Comparison of ENCODE assay signal across 12 cellular contexts in the genomic region with DNA sequence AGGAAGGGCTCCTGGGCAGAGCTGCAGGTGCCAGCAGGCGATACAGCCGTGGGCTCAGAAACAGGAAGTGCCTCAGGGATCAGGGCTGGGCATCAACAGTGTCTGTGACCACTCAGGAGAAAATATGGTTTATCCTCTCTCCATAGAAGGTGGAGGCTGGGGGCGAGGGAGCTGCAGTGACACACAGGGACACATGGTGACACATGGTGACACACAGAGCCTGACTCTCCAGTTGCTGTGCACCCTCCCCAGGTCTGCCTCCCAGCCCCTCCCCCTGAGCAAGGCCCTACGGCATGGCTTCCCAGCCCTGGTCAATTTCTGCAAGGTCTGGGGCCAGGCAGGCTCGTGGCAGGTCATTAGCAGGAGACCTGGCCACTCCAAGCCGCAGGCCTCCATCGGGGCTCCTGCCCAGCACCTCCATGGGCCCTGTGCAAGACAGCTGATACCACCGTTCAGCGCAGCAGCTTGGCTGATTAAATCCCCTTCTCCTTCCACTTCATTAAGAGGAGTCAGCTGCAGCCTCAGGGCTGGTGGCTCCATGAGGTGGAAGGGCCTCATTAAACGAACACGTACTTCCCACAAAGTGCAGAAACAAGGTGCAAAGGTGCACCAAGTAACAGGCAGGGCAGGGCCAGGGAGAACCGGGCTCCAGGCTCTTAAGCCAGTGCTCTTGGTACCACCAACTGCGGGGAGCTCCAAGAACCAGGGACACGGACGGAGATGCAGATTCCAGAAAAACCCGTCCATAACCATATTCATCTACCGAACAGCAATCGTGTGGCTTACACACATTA.
DNase-seq lines count a peak whose midpoint lies in the region; ATAC-seq and TF ChIP-seq lines count a peak whose summit lies in the region.
"Had no signal": no experiment of that assay in that cellular context is flagged by ENCODE, and none has a peak within 500 bp of the region (broad histone marks: within the 10 kb centered on the region; RNA-seq: fewer than 3 reads in every experiment).

No MANE protein-coding gene starts in this region.

- TF ChIP-seq POLR2A in esophagus squamous epithelium (IDR thresholded peaks at IDR 0.05), result no peak

- H3K4me1 Mint-ChIP-seq in activated naive CD8-positive, alpha-beta T cell treated with anti-CD3 and anti-CD28 coated beads, Interleukin-2, amount 50 U/mL, for 24 hours, result peaks cover 5% of the 10 kb centered on the region
- peaks cover 8% of the 10 kb centered on the region for H3K4me1 Mint-ChIP-seq in activated naive CD8-positive, alpha-beta T cell treated with anti-CD3 and anti-CD28 coated beads for 36 hours
- peaks cover 4 to 32% (median 11%) of the 10 kb centered on the region in 4 donors for H3K4me1 Mint-ChIP-seq in CD4-positive, alpha-beta memory T cell

- H3K4me1 ChIP-seq in esophagus squamous epithelium, result peaks cover 12 to 74% (median 27%) of the 10 kb centered on the region in 3 donors
- no peaks in the 10 kb centered on the region for H3K4me1 ChIP-seq in CD4-positive, alpha-beta memory T cell (ENCODE audit: insufficient read depth, low read length)
- H3K4me1 ChIP-seq: upper lobe of right lung had no signal

- no peaks in the 10 kb centered on the region for H3K36me3 Mint-ChIP-seq in activated naive CD8-positive, alpha-beta T cell treated with anti-CD3 and anti-CD28 coated beads, Interleukin-2, amount 50 U/mL, for 24 hours (ENCODE audit: low read depth)
- no peaks in the 10 kb centered on the region for H3K36me3 Mint-ChIP-seq in activated naive CD8-positive, alpha-beta T cell treated with anti-CD3 and anti-CD28 coated beads for 36 hours
- H3K36me3 Mint-ChIP-seq in CD4-positive, alpha-beta memory T cell, result no peaks in the 10 kb centered on the region

- TF ChIP-seq CTCF in RWPE1 (conservative IDR thresholded peaks at IDR 0.05; ENCODE audit: low read depth) (no peak), esophagus squamous epithelium (IDR thresholded peaks at IDR 0.05) (no peak)

- CTCF ChIA-PET in RWPE1 (lab: Yijun Ruan, JAX), result interaction anchor here (0.6 to 1.1 kb wide), 3 partner anchors 13 to 337 kb away, joined by 3 read pairs; no protein-coding TSS in a partner anchor
- CTCF ChIA-PET in CD4-positive, alpha-beta memory T cell (lab: Charles Lee; ENCODE audit: partially characterized antibody), result no interaction called here

- 73 to 80% methylated on average over 5 to 9 of the region's 18 CpGs for WGBS in esophagus squamous epithelium, 2 donors

- H3K9me3 Mint-ChIP-seq in activated naive CD8-positive, alpha-beta T cell treated with anti-CD3 and anti-CD28 coated beads, Interleukin-2, amount 50 U/mL, for 24 hours, result no peaks in the 10 kb centered on the region
- H3K9me3 Mint-ChIP-seq in activated naive CD8-positive, alpha-beta T cell treated with anti-CD3 and anti-CD28 coated beads for 36 hours, result no peaks in the 10 kb centered on the region
- peaks cover 0 to 2% (median 0%) of the 10 kb centered on the region in 8 donors for H3K9me3 Mint-ChIP-seq in CD4-positive, alpha-beta memory T cell

- DNase-seq in activated naive CD8-positive, alpha-beta T cell treated with anti-CD3 and anti-CD28 coated beads, Interleukin-2, amount 50 U/mL, for 24 hours, result no peak
- no peak for DNase-seq in activated naive CD8-positive, alpha-beta T cell treated with anti-CD3 and anti-CD28 coated beads for 36 hours
- no peak for DNase-seq in RWPE1 (ENCODE audit: low spot score)
- DNase-seq in esophagus squamous epithelium (lab: John Stamatoyannopoulos, UW), result no peak
- DNase-seq in NCI-H187 treated with DMSO at 0.1 percent for 48 hours (lab: John Stamatoyannopoulos, UW), result no peak
- DNase-seq in CD4-positive, alpha-beta memory T cell, result no peak
- DNase-seq: NCI-H1436, right lobe of liver, upper lobe of right lung had no signal

- intact Hi-C loops in esophagus squamous epithelium (cut with DNase I), result no loop called here
- intact Hi-C loops in CD4-positive, alpha-beta memory T cell (cut with micrococcal nuclease), result no loop called here

- H3K27me3 ChIP-seq in esophagus squamous epithelium, result no peaks in the 10 kb centered on the region
- H3K27me3 ChIP-seq in CD4-positive, alpha-beta memory T cell (ENCODE audit: insufficient read depth, low read length), result no peaks in the 10 kb centered on the region
- H3K27me3 ChIP-seq: right lobe of liver, upper lobe of right lung had no signal

- H3K27ac ChIP-seq in RWPE1, result peak overlapping the region; percentile 11; the same call in 1 of the 2 replicates
- H3K27ac ChIP-seq in esophagus squamous epithelium, result peak overlapping the region in 3 of 4 donors; percentile 21 to 52 (median 48)
- no peak overlapping the region for H3K27ac ChIP-seq in CD4-positive, alpha-beta memory T cell (ENCODE audit: low read depth, low read length)
- H3K27ac ChIP-seq: epithelial cell of prostate, right lobe of liver, upper lobe of right lung had no signal

- POLR2A ChIA-PET in RWPE1 (lab: Yijun Ruan, JAX; ENCODE audit: low non-redundant PET), result interaction anchor here (0.6 kb wide), 1 partner anchor 1007 kb away, joined by 3 read pairs; no protein-coding TSS in a partner anchor
- POLR2A ChIA-PET in CD4-positive, alpha-beta memory T cell (lab: Charles Lee; ENCODE audit: partially characterized antibody), result no interaction called here

- H3K27ac Mint-ChIP-seq in activated naive CD8-positive, alpha-beta T cell treated with anti-CD3 and anti-CD28 coated beads, Interleukin-2, amount 50 U/mL, for 24 hours, result no peak overlapping the region
- H3K27ac Mint-ChIP-seq in activated naive CD8-positive, alpha-beta T cell treated with anti-CD3 and anti-CD28 coated beads for 36 hours, result no peak overlapping the region
- peak overlapping the region in 1 of 7 donors; percentile 77 for H3K27ac Mint-ChIP-seq in CD4-positive, alpha-beta memory T cell

- H3K36me3 ChIP-seq in esophagus squamous epithelium, result no peaks in the 10 kb centered on the region
- no peaks in the 10 kb centered on the region for H3K36me3 ChIP-seq in CD4-positive, alpha-beta memory T cell (ENCODE audit: insufficient read depth, low read length)
- H3K36me3 ChIP-seq: right lobe of liver, upper lobe of right lung had no signal

- no peak overlapping the region for H3K4me3 ChIP-seq in esophagus squamous epithelium
- no peak overlapping the region for H3K4me3 ChIP-seq in CD4-positive, alpha-beta memory T cell (ENCODE audit: low read length in 2 of 2)
- H3K4me3 ChIP-seq: right lobe of liver, upper lobe of right lung had no signal

- peak; percentile 53 for ATAC-seq in activated naive CD8-positive, alpha-beta T cell treated with anti-CD3 and anti-CD28 coated beads, Interleukin-2, amount 50 U/mL, for 24 hours
- no peak for ATAC-seq in GM19328 (IDR thresholded peaks at IDR 0.05; ENCODE audit: unreplicated experiment)
- no peak for ATAC-seq in HG03095 (IDR thresholded peaks at IDR 0.05; ENCODE audit: unreplicated experiment)
- ATAC-seq: upper lobe of right lung had no signal

- H3K4me3 Mint-ChIP-seq in activated naive CD8-positive, alpha-beta T cell treated with anti-CD3 and anti-CD28 coated beads, Interleukin-2, amount 50 U/mL, for 24 hours, result no peak overlapping the region
- H3K4me3 Mint-ChIP-seq in activated naive CD8-positive, alpha-beta T cell treated with anti-CD3 and anti-CD28 coated beads for 36 hours, result no peak overlapping the region
- no peak overlapping the region for H3K4me3 Mint-ChIP-seq in CD4-positive, alpha-beta memory T cell

- H3K9me3 ChIP-seq in esophagus squamous epithelium, result no peaks in the 10 kb centered on the region
- H3K9me3 ChIP-seq in CD4-positive, alpha-beta memory T cell (ENCODE audit: control insufficient read depth in 1 of 2, low read length in 2 of 2), result no peaks in the 10 kb centered on the region
- H3K9me3 ChIP-seq: right lobe of liver, upper lobe of right lung had no signal

- H3K27me3 Mint-ChIP-seq in activated naive CD8-positive, alpha-beta T cell treated with anti-CD3 and anti-CD28 coated beads, Interleukin-2, amount 50 U/mL, for 24 hours, result no peaks in the 10 kb centered on the region
- no peaks in the 10 kb centered on the region for H3K27me3 Mint-ChIP-seq in activated naive CD8-positive, alpha-beta T cell treated with anti-CD3 and anti-CD28 coated beads for 36 hours
- H3K27me3 Mint-ChIP-seq in CD4-positive, alpha-beta memory T cell, result no peaks in the 10 kb centered on the region
